ENCODE assay signal across 16 cellular contexts in the genomic region with DNA sequence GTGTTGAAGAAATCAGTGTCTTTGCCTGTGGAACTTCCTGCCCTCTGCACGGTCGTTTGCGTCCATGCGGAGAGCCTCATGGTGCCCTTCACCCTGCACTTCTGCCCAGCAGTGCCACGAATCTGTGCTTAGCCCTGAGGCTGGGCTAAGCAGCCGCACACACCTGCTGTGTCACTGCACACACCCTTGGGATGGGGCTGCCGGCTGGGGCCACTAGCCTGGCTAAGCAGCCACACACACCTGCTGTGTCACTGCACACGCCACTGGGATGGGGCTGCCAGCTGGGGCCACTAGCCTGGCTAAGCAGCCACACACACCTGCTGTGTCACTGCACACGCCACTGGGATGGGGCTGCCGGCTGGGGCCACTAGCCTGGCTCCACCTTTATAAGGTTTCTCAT.
DNase-seq lines count a peak whose midpoint lies in the region; ATAC-seq, FAIRE-seq and TF ChIP-seq lines count a peak whose summit lies in the region.
"Had no signal": no experiment of that assay in that cellular context is flagged by ENCODE, and none has a peak within 500 bp of the region (broad histone marks: within the 10 kb centered on the region; RNA-seq: fewer than 3 reads in every experiment).

No MANE protein-coding gene starts in this region.

- H3K4me2 ChIP-seq in H9 (ENCODE audit: insufficient read depth, insufficient read length, low read length) (no peak overlapping the region), H1 (ENCODE audit: insufficient read depth in 1 of 2, low read depth in 2 of 2, low read length in 2 of 2) (no peak overlapping the region)

- no peaks in the 10 kb centered on the region for H3K4me1 Mint-ChIP-seq in activated CD8-positive, alpha-beta memory T cell treated with anti-CD3 and anti-CD28 coated beads, Interleukin-2, amount 10 ng/mL, durations not matched to agents 7 days and 5 days
- H3K4me1 Mint-ChIP-seq in H9 = no peaks in the 10 kb centered on the region
- H3K4me1 Mint-ChIP-seq: CD4-positive, CD25-positive, alpha-beta regulatory T cell had no signal

- H2BK5ac ChIP-seq in H9 (ENCODE audit: insufficient read length, low read length) (no peak overlapping the region), H1 (ENCODE audit: low read depth, low read length) (no peak overlapping the region)

- no peak overlapping the region for H3K14ac ChIP-seq in H9 (ENCODE audit: insufficient read depth, low read length)
- H3K14ac ChIP-seq in H1 (ENCODE audit: insufficient read length) = no peak overlapping the region

- no peak overlapping the region for H2BK120ac ChIP-seq in H9 (ENCODE audit: low read depth, low read length, poor library complexity, severe bottlenecking)
- H2BK120ac ChIP-seq in H1 (replicated peaks; ENCODE audit: low read depth, low read length) = no peak overlapping the region

- no peak overlapping the region for H3K4me3 ChIP-seq in H1 (ENCODE audit: extremely low read depth in 1 of 4, insufficient read depth in 2 of 4, low read depth in 3 of 4, low read length in 4 of 4)
- H3K4me3 ChIP-seq in stomach = no peak overlapping the region

- H3K23me2 ChIP-seq in H9 (ENCODE audit: insufficient read length, low read depth, low read length, poor library complexity, severe bottlenecking) (no peaks in the 10 kb centered on the region), H1 (ENCODE audit: low read depth, low read length) (peaks cover 3% of the 10 kb centered on the region; the same call in 1 of the 2 replicates)

- TF ChIP-seq CTCF in H9 (conservative IDR thresholded peaks at IDR 0.05) (no peak), H1 (IDR thresholded peaks at IDR 0.05; ENCODE audit: control extremely low read depth in 1 of 3, insufficient read depth in 1 of 3, low read depth in 1 of 3, low read length in 3 of 3) (no peak), stomach (IDR thresholded peaks at IDR 0.05) (no peak)

- no peak for TF ChIP-seq POLR2A in H1 (IDR thresholded peaks at IDR 0.05; ENCODE audit: control extremely low read depth in 1 of 2, low read depth in 2 of 2, low read length in 2 of 2)
- no peak for TF ChIP-seq POLR2A in stomach (IDR thresholded peaks at IDR 0.05)

- H3K4me1 ChIP-seq in H9 (ENCODE audit: insufficient read depth, low read length) (no peaks in the 10 kb centered on the region), H1 (replicated peaks in 1 of 4; ENCODE audit: control insufficient read depth in 3 of 4, insufficient read depth in 4 of 4, low read length in 3 of 4) (no peaks in the 10 kb centered on the region), stomach (no peaks in the 10 kb centered on the region)

- no peaks in the 10 kb centered on the region for H3K36me3 Mint-ChIP-seq in activated CD8-positive, alpha-beta memory T cell treated with anti-CD3 and anti-CD28 coated beads, Interleukin-2, amount 10 ng/mL, durations not matched to agents 7 days and 5 days
- peaks cover 4 to 14% (median 6%) of the 10 kb centered on the region in 3 experiments; a peak in 4 of 7 replicates for H3K36me3 Mint-ChIP-seq in H9 (ENCODE audit: insufficient read depth in 1 of 3, low read depth in 3 of 3)
- H3K36me3 Mint-ChIP-seq: CD4-positive, CD25-positive, alpha-beta regulatory T cell had no signal

- H3K79me1 ChIP-seq in H9 (ENCODE audit: insufficient read depth, low read depth, low read length, poor library complexity, severe bottlenecking) (no peaks in the 10 kb centered on the region), H1 (ENCODE audit: low read depth, low read length) (no peaks in the 10 kb centered on the region)

- H3K9ac ChIP-seq in H9 (ENCODE audit: extremely low read depth, insufficient read length, low read length) (no peak overlapping the region), H1 (replicated peaks in 1 of 4; ENCODE audit: extremely low read depth in 1 of 4, low read depth in 3 of 4, low read length in 3 of 4) (no peak overlapping the region)

- H3K27ac Mint-ChIP-seq in activated CD8-positive, alpha-beta memory T cell treated with anti-CD3 and anti-CD28 coated beads, Interleukin-2, amount 10 ng/mL, durations not matched to agents 7 days and 5 days = no peak overlapping the region
- H3K27ac Mint-ChIP-seq in H9 = no peak overlapping the region
- H3K27ac Mint-ChIP-seq: CD4-positive, CD25-positive, alpha-beta regulatory T cell had no signal

- H3K4ac ChIP-seq in H9 (ENCODE audit: low read depth, low read length) (no peak overlapping the region), H1 (replicated peaks; ENCODE audit: insufficient read length, low read depth, low read length) (no peak overlapping the region)

- no peak overlapping the region for H2AK5ac ChIP-seq in H9 (ENCODE audit: insufficient read length, low read length)
- no peak overlapping the region for H2AK5ac ChIP-seq in H1 (ENCODE audit: low read depth, low read length)

- H3T11ph ChIP-seq in H9 (ENCODE audit: low read length) = no peak overlapping the region

- H3K27ac ChIP-seq in H9 (ENCODE audit: insufficient read length, low read depth, low read length) (no peak overlapping the region), H1 (ENCODE audit: low read depth, low read length) (no peak overlapping the region), stomach (no peak overlapping the region)

- peaks cover 3% of the 10 kb centered on the region for H3K9me3 ChIP-seq in H9 (ENCODE audit: control insufficient read depth, low read depth, low read length)
- H3K9me3 ChIP-seq in H1 (ENCODE audit: insufficient read depth in 2 of 2, low read depth in 1 of 2, low read length in 1 of 2) = peaks cover 5% of the 10 kb centered on the region in 2 experiments; a peak in 3 of 4 replicates
- H3K9me3 ChIP-seq in stomach = peaks cover 0 to 28% (median 21%) of the 10 kb centered on the region in 4 donors

- H2BK12ac ChIP-seq in H9 (ENCODE audit: insufficient read length, low read depth, low read length) = no peak overlapping the region
- no peak overlapping the region for H2BK12ac ChIP-seq in H1 (ENCODE audit: low read depth, low read length)

- no peak overlapping the region for H4K8ac ChIP-seq in H9 (replicated peaks; ENCODE audit: insufficient read length, low read depth, low read length)
- peak overlapping the region; percentile 66 for H4K8ac ChIP-seq in H1 (ENCODE audit: extremely low read depth, insufficient read depth, low read length)

- H4K5ac ChIP-seq in H9 (ENCODE audit: insufficient read length, low read depth, low read length) = no peak overlapping the region
- no peak overlapping the region for H4K5ac ChIP-seq in H1 (ENCODE audit: insufficient read length, low read depth, low read length)

- no peak for TF ChIP-seq RAD21 in H1 (IDR thresholded peaks at IDR 0.05 in 1 of 2, conservative IDR thresholded peaks at IDR 0.05 in 1 of 2; ENCODE audit: low read depth in 2 of 2, low read length in 2 of 2)

- FAIRE-seq in H1 (lab: Jason Lieb, UNC) = no peak
- no peak for FAIRE-seq in HTR-8/SVneo (lab: Jason Lieb, UNC)
- FAIRE-seq: G401.6, GM12892 had no signal

- H3K56ac ChIP-seq in H9 (ENCODE audit: insufficient read length, low read depth, low read length) (no peak overlapping the region), H1 (replicated peaks; ENCODE audit: insufficient read length, low read depth, low read length) (no peak overlapping the region)

- intact Hi-C loops in stomach (cut with DNase I; ENCODE audit: low total_unique reads) = no loop called here

- no peak overlapping the region for H3K4me3 Mint-ChIP-seq in activated CD8-positive, alpha-beta memory T cell treated with anti-CD3 and anti-CD28 coated beads, Interleukin-2, amount 10 ng/mL, durations not matched to agents 7 days and 5 days
- no peak overlapping the region for H3K4me3 Mint-ChIP-seq in H9
- H3K4me3 Mint-ChIP-seq: CD4-positive, CD25-positive, alpha-beta regulatory T cell had no signal

- ATAC-seq in activated CD8-positive, alpha-beta memory T cell treated with anti-CD3 and anti-CD28 coated beads, Interleukin-2, amount 10 ng/mL, durations not matched to agents 7 days and 5 days = no peak

- H2BK20ac ChIP-seq in H9 (ENCODE audit: low read depth, low read length, poor library complexity, severe bottlenecking) (no peak overlapping the region), H1 (ENCODE audit: low read length) (no peak overlapping the region)

- H3K23ac ChIP-seq in H9 (ENCODE audit: insufficient read length, low read depth, low read length) (no peak overlapping the region), H1 (ENCODE audit: insufficient read length) (no peak overlapping the region)

- H2BK15ac ChIP-seq in H9 (ENCODE audit: low read depth, low read length) = no peak overlapping the region
- no peak overlapping the region for H2BK15ac ChIP-seq in H1 (ENCODE audit: low read length)

- H2AFZ ChIP-seq in H9 (ENCODE audit: low read length) = no peak overlapping the region
- no peak overlapping the region for H2AFZ ChIP-seq in H1 (ENCODE audit: low read length)

- peaks cover 2% of the 10 kb centered on the region for H3K9me3 Mint-ChIP-seq in activated CD8-positive, alpha-beta memory T cell treated with anti-CD3 and anti-CD28 coated beads, Interleukin-2, amount 10 ng/mL, durations not matched to agents 7 days and 5 days (ENCODE audit: low read depth)
- H3K9me3 Mint-ChIP-seq in H9 = peaks cover 25% of the 10 kb centered on the region in 2 experiments

- peak; percentile 35 for DNase-seq in activated CD8-positive, alpha-beta memory T cell treated with anti-CD3 and anti-CD28 coated beads, Interleukin-2, amount 10 ng/mL, durations not matched to agents 7 days and 5 days
- no peak for DNase-seq in activated CD8-positive, alpha-beta memory T cell treated with anti-CD3 and anti-CD28 coated beads for 24 hours
- DNase-seq in H9 (peak; percentile 10), H1 (ENCODE audit: low read depth in 1 of 2, low spot score in 2 of 2) (peak in 1 of 2 experiments; percentile 23), stomach (peak; percentile 19), NOMO-1 (lab: John Stamatoyannopoulos, UW; ENCODE audit: unreplicated experiment in 2 of 2) (no peak), HTR-8/SVneo (ENCODE audit: insufficient read length, low spot score) (no peak), T-helper 2 cell (no peak)
- DNase-seq: CD4-positive, CD25-positive, alpha-beta regulatory T cell; DMS79; NCI-H1436 treated with DMSO at 0.1 percent for 48 hours; NCI-H2081 treated with DMSO at 0.1 percent for 48 hours; NCI-H226; OCI-M1 had no signal

- H3K36me3 ChIP-seq in H1 (ENCODE audit: control insufficient read depth in 2 of 4, insufficient read depth in 4 of 4, low read length in 3 of 4) (no peaks in the 10 kb centered on the region), stomach (no peaks in the 10 kb centered on the region)

- no peaks in the 10 kb centered on the region for H3K27me3 Mint-ChIP-seq in activated CD8-positive, alpha-beta memory T cell treated with anti-CD3 and anti-CD28 coated beads, Interleukin-2, amount 10 ng/mL, durations not matched to agents 7 days and 5 days
- H3K27me3 Mint-ChIP-seq in H9 (ENCODE audit: low read depth) = peaks cover 9% of the 10 kb centered on the region

- CTCF ChIA-PET in activated CD8-positive, alpha-beta memory T cell treated with anti-CD3 and anti-CD28 coated beads, Interleukin-2, amount 10 ng/mL, durations not matched to agents 7 days and 5 days (lab: Charles Lee) = no interaction called here
- CTCF ChIA-PET in H1 (lab: Charles Lee; ENCODE audit: partially characterized antibody) = no interaction called here

- POLR2A ChIA-PET in H1 (lab: Charles Lee; ENCODE audit: partially characterized antibody) = no interaction called here

- no peaks in the 10 kb centered on the region for H3K79me2 ChIP-seq in H9 (ENCODE audit: insufficient read depth, low read length)
- no peaks in the 10 kb centered on the region for H3K79me2 ChIP-seq in H1 (ENCODE audit: control insufficient read depth in 1 of 2, insufficient read depth in 2 of 2, low read length in 2 of 2)

- no peak overlapping the region for H4K91ac ChIP-seq in H9 (ENCODE audit: insufficient read length, low read depth, low read length)
- H4K91ac ChIP-seq in H1 (replicated peaks; ENCODE audit: insufficient read length, low read length) = no peak overlapping the region

- H3K18ac ChIP-seq in H9 (ENCODE audit: insufficient read length, low read depth, low read length) = no peak overlapping the region
- no peak overlapping the region for H3K18ac ChIP-seq in H1 (ENCODE audit: extremely low read depth, low read length)

- no CpG with 5 or more reads among the region's 10 CpGs for WGBS in H9 (ENCODE audit: extremely low coverage, insufficient read length, low lambda C conversion rate)
- WGBS in H1 (ENCODE audit: extremely low coverage in 1 of 2, insufficient coverage in 1 of 2, insufficient read length in 1 of 2, insufficient replicate concordance in 2 of 2, low coverage in 1 of 2, low lambda C conversion rate in 2 of 2, missing lambda C conversion rate in 1 of 2), 2 experiments = 88% methylated on average over 10 of the region's 10 CpGs; no CpG with 5 or more reads in 1 of the 2 experiments
- WGBS in stomach, 5 donors = 71 to 89% (median 82%) methylated on average over 7 to 10 of the region's 10 CpGs

- TF ChIP-seq EP300 in H1 (IDR thresholded peaks at IDR 0.05; ENCODE audit: borderline replicate concordance in 1 of 2, low read depth in 2 of 2, low read length in 2 of 2) = no peak
- no peak for TF ChIP-seq EP300 in stomach (IDR thresholded peaks at IDR 0.05)

- H4K20me1 ChIP-seq in H9 (ENCODE audit: control insufficient read depth, insufficient read depth, insufficient read length) (no peaks in the 10 kb centered on the region), H1 (replicated peaks in 1 of 2; ENCODE audit: control insufficient read depth in 1 of 2, insufficient read depth in 2 of 2, low read length in 2 of 2) (peaks cover 0 to 4% of the 10 kb centered on the region in 2 experiments)

- no peaks in the 10 kb centered on the region for H3K27me3 ChIP-seq in H9 (ENCODE audit: insufficient read depth, low read length)
- H3K27me3 ChIP-seq in H1 (replicated peaks in 1 of 4; ENCODE audit: control insufficient read depth in 3 of 4, extremely low read depth in 1 of 4, insufficient read depth in 3 of 4, low read length in 3 of 4) = no peaks in the 10 kb centered on the region
- H3K27me3 ChIP-seq in stomach = peaks cover 0 to 16% (median 2%) of the 10 kb centered on the region in 3 donors

Comparison
In these comparisons a context has a peak if more than half of its experiments do, and no peak if none do; other contexts are left out.
1. DNase-seq: peak in activated CD8-positive, alpha-beta memory T cell treated with anti-CD3 and anti-CD28 coated beads, Interleukin-2, amount 10 ng/mL, durations not matched to agents 7 days and 5 days (single experiment), H9 (single experiment) and stomach (single experiment); none in activated CD8-positive, alpha-beta memory T cell treated with anti-CD3 and anti-CD28 coated beads for 24 hours (single experiment), NOMO-1 (0 of 2), HTR-8/SVneo (single experiment) and T-helper 2 cell (0 of 5).